ENCODE assay signal across 8 cellular contexts in genomic region chr20:21719592-21720214, GRCh38. TPM values are rescaled to one million over a fixed set of nuclear protein-coding genes. Genes with fewer than 3 reads are reported as not detected.
DNase-seq lines count a peak whose midpoint lies in the region; ATAC-seq, FAIRE-seq and TF ChIP-seq lines count a peak whose summit lies in the region.

No MANE protein-coding gene starts in this region.

- H3K9ac ChIP-seq in SK-N-SH, result no peak overlapping the region

- TF ChIP-seq RAD21 in SK-N-SH (IDR thresholded peaks at IDR 0.05; ENCODE audit: low read length), result peak; percentile 30

- no peak for FAIRE-seq in GM12891 (lab: Jason Lieb, UNC)

- TF ChIP-seq POLR2A in GM12891 (IDR thresholded peaks at IDR 0.05; ENCODE audit: low read depth, low read length), result no peak
- TF ChIP-seq POLR2A in NB4 (IDR thresholded peaks at IDR 0.05; ENCODE audit: extremely low read depth, insufficient read length), result no peak

- H3K27me3 ChIP-seq in SK-N-SH (ENCODE audit: insufficient read depth) (peaks cover 29% of the 10 kb centered on the region), osteoblast (ENCODE audit: insufficient read depth, low read length) (no peaks in the 10 kb centered on the region)

- H2AFZ ChIP-seq in SK-N-SH (ENCODE audit: low read depth) (no peak overlapping the region), osteoblast (ENCODE audit: low read length) (peak overlapping the region; percentile 2)

- H3K79me2 ChIP-seq in SK-N-SH (ENCODE audit: insufficient read depth) (no peaks in the 10 kb centered on the region), osteoblast (ENCODE audit: insufficient read depth, low read length) (no peaks in the 10 kb centered on the region)

- H3K9me2 ChIP-seq in SK-N-SH, result no peaks in the 10 kb centered on the region

- no peaks in the 10 kb centered on the region for H3F3A ChIP-seq in SK-N-SH (replicated peaks; ENCODE audit: insufficient read depth)

- H3K9me3 ChIP-seq in SK-N-SH (no peaks in the 10 kb centered on the region), osteoblast (ENCODE audit: low read depth, low read length) (no peaks in the 10 kb centered on the region)

- no peaks in the 10 kb centered on the region for H4K20me1 ChIP-seq in SK-N-SH (ENCODE audit: insufficient read depth)
- no peaks in the 10 kb centered on the region for H4K20me1 ChIP-seq in osteoblast (ENCODE audit: insufficient read depth, low read length)

- H3K4me3 ChIP-seq in NB4 (ENCODE audit: low read depth, low read length) (no peak overlapping the region), SK-N-SH (ENCODE audit: low read depth in 2 of 2, low read length in 1 of 2) (peak overlapping the region in 1 of 2 experiments; percentile 23; a peak in 1 of 4 replicates), osteoblast (ENCODE audit: insufficient read depth, low read length) (no peak overlapping the region)

- DNase-seq in Ammon's horn (ENCODE audit: low spot score) (peak; percentile 74), GM12891 (ENCODE audit: insufficient read length, low spot score) (peak; percentile 30), NB4 (ENCODE audit: low read depth) (peak; percentile 68), SK-N-SH (peak; percentile 65), epidermal melanocyte (ENCODE audit: insufficient read length, low spot score) (peak; percentile 68), osteoblast (ENCODE audit: insufficient read length, low spot score, missing footprints) (peak; percentile 78), NCI-H1048 (lab: John Stamatoyannopoulos, UW) (no peak)

- CTCF ChIA-PET in SK-N-SH (lab: Yijun Ruan, JAX), result interaction anchor here (0.6 to 4.3 kb wide), 28 partner anchors 9 to 800 kb away, joined by 3 to 40 read pairs (median 3); partner anchors contain the start of gene PAX1

- no peak for ATAC-seq in GM19324 (IDR thresholded peaks at IDR 0.05; ENCODE audit: low FRiP score, unreplicated experiment)

- POLR2A ChIA-PET in SK-N-SH (lab: Yijun Ruan, JAX), result no interaction called here

- H3K36me3 ChIP-seq in SK-N-SH (replicated peaks in 1 of 2; ENCODE audit: control insufficient read depth in 1 of 2, insufficient read depth in 2 of 2, low read length in 1 of 2), result no peaks in the 10 kb centered on the region
- no peaks in the 10 kb centered on the region for H3K36me3 ChIP-seq in osteoblast (ENCODE audit: insufficient read depth, low read length)

- WGBS in SK-N-SH (ENCODE audit: low lambda C conversion rate), result 3% methylated on average over 4 of the region's 4 CpGs

- H3K4me2 ChIP-seq in SK-N-SH, result no peak overlapping the region
- H3K4me2 ChIP-seq in osteoblast (ENCODE audit: insufficient read depth, low read length), result no peak overlapping the region

- H3K4me1 ChIP-seq in SK-N-SH (ENCODE audit: control insufficient read depth in 1 of 2, insufficient read depth in 2 of 2, low read depth in 1 of 2, low read length in 1 of 2) (no peaks in the 10 kb centered on the region), osteoblast (ENCODE audit: insufficient read depth, low read length) (no peaks in the 10 kb centered on the region)

- no peak overlapping the region for H3K27ac ChIP-seq in SK-N-SH (ENCODE audit: low read depth in 2 of 2, low read length in 1 of 2)
- H3K27ac ChIP-seq in osteoblast (ENCODE audit: low read depth, low read length), result no peak overlapping the region

- peak; percentile 73 for TF ChIP-seq CTCF in NB4 (IDR thresholded peaks at IDR 0.05; ENCODE audit: low read depth, low read length)
- peak; percentile 92 for TF ChIP-seq CTCF in SK-N-SH (IDR thresholded peaks at IDR 0.05)
- TF ChIP-seq CTCF in osteoblast (IDR thresholded peaks at IDR 0.05; ENCODE audit: extremely low read depth, low read depth, low read length), result peak; percentile 82

- no peak for TF ChIP-seq EP300 in SK-N-SH (IDR thresholded peaks at IDR 0.05; ENCODE audit: borderline replicate concordance in 1 of 2, low read depth in 1 of 2, low read length in 1 of 2)

TF ChIP-seq in GM12891, 5 proteins besides CTCF, POLR2A, EP300 and RAD21:
- TF ChIP-seq SPI1 (IDR thresholded peaks at IDR 0.05; ENCODE audit: low read depth, low read length) (no peak), POLR2AphosphoS5 (IDR thresholded peaks at IDR 0.05; ENCODE audit: low read depth, low read length) (no peak), TAF1 (IDR thresholded peaks at IDR 0.05; ENCODE audit: low read depth, low read length) (no peak), PAX5 (IDR thresholded peaks at IDR 0.05; ENCODE audit: insufficient read depth, low read length, severe bottlenecking) (no peak), POU2F2 (IDR thresholded peaks at IDR 0.05; ENCODE audit: low read depth, low read length) (no peak)
TF ChIP-seq in GM12891: peak in this region for 0.

TF ChIP-seq in SK-N-SH, 30 proteins besides CTCF, POLR2A, EP300 and RAD21:
- TF ChIP-seq JUND (IDR thresholded peaks at IDR 0.05) (no peak), SMC3 (IDR thresholded peaks at IDR 0.05; ENCODE audit: low read depth, low read length) (peak; percentile 12; the same call in 1 of the 2 replicates)

RNA-seq across cellular contexts. Expression of gene PAX1, which starts 14.2 kb away (rescaled TPM):
- not detected for polyA plus RNA-seq in GM12891 (2012; ENCODE audit: low read depth, missing spikeins)
- polyA plus RNA-seq in SK-N-SH (2012; rRNA removed), result not detected in 2 replicates
- not detected in 2 replicates for polyA plus RNA-seq in SK-N-SH (2012; cell fraction: cytosol; rRNA removed)
- not detected in 2 replicates for polyA plus RNA-seq in SK-N-SH (2012; cell fraction: nucleus; rRNA removed)
- total RNA-seq in osteoblast, result under 0.01 TPM in 1 of 2 replicates, not detected in the other
